In genomic region chr16:2601301-2602025, GRCh38 we compare ENCODE assay signal across 7 cellular contexts.
DNase-seq lines count a peak whose midpoint lies in the region; ATAC-seq, FAIRE-seq and TF ChIP-seq lines count a peak whose summit lies in the region.
"Not testable (repeated sequence)": the region's sequence is repeated elsewhere in the genome, so short reads cannot be mapped to it uniquely, and the experiment has no call there.

No MANE protein-coding gene starts in this region.

- H3K9ac ChIP-seq in K562 (ENCODE audit: insufficient read depth in 1 of 2, low read depth in 2 of 2, low read length in 2 of 2): not testable (repeated sequence)

- H3K9me1 ChIP-seq in K562 (ENCODE audit: control insufficient read depth, insufficient read depth, low read length): not testable (repeated sequence)

- in situ Hi-C loops in K562 (cut with MboI): not testable (repeated sequence)

- H3K4me3 Mint-ChIP-seq in activated T-cell treated with anti-CD3 and anti-CD28 coated beads, Interleukin-2, amount 50 U/mL, for 72 hours: peak overlapping the region; percentile 24 to 63

- H3K4me1 ChIP-seq in K562 (replicated peaks in 1 of 2; ENCODE audit: control insufficient read depth in 2 of 2, insufficient read depth in 2 of 2, low read length in 2 of 2); mucosa of descending colon (ENCODE audit: low read depth); testis: not testable (repeated sequence)
- H3K4me1 ChIP-seq in left ventricle myocardium inferior: peaks cover 48% of the 10 kb centered on the region

- not testable (repeated sequence) for TF ChIP-seq RAD21 in K562 (CRISPR knock-in tag; conservative IDR thresholded peaks at IDR 0.05 in 1 of 2, IDR thresholded peaks at IDR 0.05 in 1 of 2)

- POLR2A ChIA-PET in K562 (lab: Yijun Ruan, JAX): interaction anchor here (0.6 to 0.9 kb wide), 2 partner anchors 13 to 78 kb away, joined by 3 read pairs; no protein-coding TSS in a partner anchor

- H3K4me3 ChIP-seq in WERI-Rb-1 (ENCODE audit: low read depth, low read length); K562; left ventricle myocardium inferior; mucosa of descending colon; testis: not testable (repeated sequence)

- H3K4me2 ChIP-seq in K562 (ENCODE audit: insufficient read depth, low read length): not testable (repeated sequence)

- not testable (repeated sequence) for TF ChIP-seq CTCF in WERI-Rb-1 (IDR thresholded peaks at IDR 0.05; ENCODE audit: low read depth, low read length); K562 (IDR thresholded peaks at IDR 0.05 in 2 of 3, conservative IDR thresholded peaks at IDR 0.05 in 1 of 3; ENCODE audit: insufficient read depth in 2 of 3, low read depth in 1 of 3, low read length in 3 of 3); left ventricle myocardium inferior (IDR thresholded peaks at IDR 0.05; ENCODE audit: borderline replicate concordance); mucosa of descending colon (IDR thresholded peaks at IDR 0.05); testis (IDR thresholded peaks at IDR 0.05)

- intact Hi-C loops in K562 (cut with micrococcal nuclease); left ventricle myocardium inferior (cut with micrococcal nuclease); mucosa of descending colon (cut with DNase I, micrococcal nuclease); posterior vena cava (cut with DNase I); testis (cut with DNase I; ENCODE audit: low total_unique reads): not testable (repeated sequence)

- H3K79me2 ChIP-seq in K562 (ENCODE audit: control insufficient read depth, insufficient read depth, low read length): peaks cover 22% of the 10 kb centered on the region

- not testable (repeated sequence) for H3K9me3 ChIP-seq in WERI-Rb-1 (ENCODE audit: severe bottlenecking); K562 (replicated peaks; ENCODE audit: control insufficient read depth, insufficient read depth, low read depth, low read length); left ventricle myocardium inferior (replicated peaks); mucosa of descending colon; testis

- not testable (repeated sequence) for TF ChIP-seq EP300 in K562 (IDR thresholded peaks at IDR 0.05; ENCODE audit: low read length)

- not testable (repeated sequence) for H4K20me1 ChIP-seq in K562 (replicated peaks; ENCODE audit: control insufficient read depth, insufficient read depth, low read length)

- H3K27me3 Mint-ChIP-seq in activated T-cell treated with anti-CD3 and anti-CD28 coated beads, Interleukin-2, amount 50 U/mL, for 72 hours (ENCODE audit: low read depth): not testable (repeated sequence)

- DNase-seq in WERI-Rb-1: peak; percentile 56
- DNase-seq in activated T-cell treated with anti-CD3 and anti-CD28 coated beads, Interleukin-2, amount 50 U/mL, for 72 hours; K562 (ENCODE audit: extremely low read depth in 1 of 4, low spot score in 3 of 4); left ventricle myocardium inferior: not testable (repeated sequence)
- peak in 2 of 3 donors; percentile 1 to 27 for DNase-seq in mucosa of descending colon
- DNase-seq in posterior vena cava (ENCODE audit: low spot score): peak; percentile 66
- peak; percentile 13 for DNase-seq in testis

- H3K27ac ChIP-seq in WERI-Rb-1 (peak overlapping the region; percentile 35), left ventricle myocardium inferior (replicated peaks) (peak overlapping the region; percentile 90)
- H3K27ac ChIP-seq in K562 (ENCODE audit: extremely low read depth, low read depth, low read length); testis: not testable (repeated sequence)

- peaks cover 27% of the 10 kb centered on the region for H3K36me3 ChIP-seq in WERI-Rb-1
- peaks cover 28% of the 10 kb centered on the region; the same call in 1 of the 3 replicates for H3K36me3 ChIP-seq in K562 (ENCODE audit: control insufficient read depth, insufficient read depth, low read length)
- H3K36me3 ChIP-seq in left ventricle myocardium inferior: peaks cover 26% of the 10 kb centered on the region
- not testable (repeated sequence) for H3K36me3 ChIP-seq in mucosa of descending colon (ENCODE audit: low read depth); testis (ENCODE audit: low read depth, missing control alignments)

- ATAC-seq in activated T-cell treated with anti-CD3 and anti-CD28 coated beads, Interleukin-2, amount 50 U/mL, for 72 hours (replicated peaks in 1 of 2); K562; mucosa of descending colon: not testable (repeated sequence)

- 68% methylated on average over 8 of the region's 12 CpGs for WGBS in K562 (ENCODE audit: insufficient coverage, low coverage, missing lambda C conversion rate)
- 65 to 75% methylated on average over 8 to 10 of the region's 12 CpGs for WGBS in testis, 2 donors

- H3K9me3 Mint-ChIP-seq in activated T-cell treated with anti-CD3 and anti-CD28 coated beads, Interleukin-2, amount 50 U/mL, for 72 hours: not testable (repeated sequence)

- H2AFZ ChIP-seq in K562 (ENCODE audit: low read depth, low read length): not testable (repeated sequence)

- peaks cover 26% of the 10 kb centered on the region for H3K4me1 Mint-ChIP-seq in activated T-cell treated with anti-CD3 and anti-CD28 coated beads, Interleukin-2, amount 50 U/mL, for 72 hours (ENCODE audit: low read depth)

- BruUV-seq in K562 (replicated peaks; lab: Mats Ljungman, UMichigan): not testable (repeated sequence)

- H3K27ac Mint-ChIP-seq in activated T-cell treated with anti-CD3 and anti-CD28 coated beads, Interleukin-2, amount 50 U/mL, for 72 hours: peak overlapping the region; percentile 69

- not testable (repeated sequence) for TF ChIP-seq POLR2A in K562 (conservative IDR thresholded peaks at IDR 0.05); testis (IDR thresholded peaks at IDR 0.05)

- CTCF ChIA-PET in K562 (lab: Yijun Ruan, JAX; ENCODE audit: low intra/inter-chr PET ratio): not testable (repeated sequence)

- not testable (repeated sequence) for H3K27me3 ChIP-seq in WERI-Rb-1 (ENCODE audit: insufficient read depth, low read depth, severe bottlenecking); K562 (ENCODE audit: control insufficient read depth in 2 of 2, insufficient read depth in 2 of 2, low read length in 2 of 2); left ventricle myocardium inferior (ENCODE audit: low read depth); testis

- FAIRE-seq in K562 (lab: Jason Lieb, UNC): peak; percentile 81

- H3K36me3 Mint-ChIP-seq in activated T-cell treated with anti-CD3 and anti-CD28 coated beads, Interleukin-2, amount 50 U/mL, for 72 hours (ENCODE audit: insufficient read depth in 2 of 2): not testable (repeated sequence)
